Comparison of ENCODE assay signal across 8 cellular contexts in the genomic region with DNA sequence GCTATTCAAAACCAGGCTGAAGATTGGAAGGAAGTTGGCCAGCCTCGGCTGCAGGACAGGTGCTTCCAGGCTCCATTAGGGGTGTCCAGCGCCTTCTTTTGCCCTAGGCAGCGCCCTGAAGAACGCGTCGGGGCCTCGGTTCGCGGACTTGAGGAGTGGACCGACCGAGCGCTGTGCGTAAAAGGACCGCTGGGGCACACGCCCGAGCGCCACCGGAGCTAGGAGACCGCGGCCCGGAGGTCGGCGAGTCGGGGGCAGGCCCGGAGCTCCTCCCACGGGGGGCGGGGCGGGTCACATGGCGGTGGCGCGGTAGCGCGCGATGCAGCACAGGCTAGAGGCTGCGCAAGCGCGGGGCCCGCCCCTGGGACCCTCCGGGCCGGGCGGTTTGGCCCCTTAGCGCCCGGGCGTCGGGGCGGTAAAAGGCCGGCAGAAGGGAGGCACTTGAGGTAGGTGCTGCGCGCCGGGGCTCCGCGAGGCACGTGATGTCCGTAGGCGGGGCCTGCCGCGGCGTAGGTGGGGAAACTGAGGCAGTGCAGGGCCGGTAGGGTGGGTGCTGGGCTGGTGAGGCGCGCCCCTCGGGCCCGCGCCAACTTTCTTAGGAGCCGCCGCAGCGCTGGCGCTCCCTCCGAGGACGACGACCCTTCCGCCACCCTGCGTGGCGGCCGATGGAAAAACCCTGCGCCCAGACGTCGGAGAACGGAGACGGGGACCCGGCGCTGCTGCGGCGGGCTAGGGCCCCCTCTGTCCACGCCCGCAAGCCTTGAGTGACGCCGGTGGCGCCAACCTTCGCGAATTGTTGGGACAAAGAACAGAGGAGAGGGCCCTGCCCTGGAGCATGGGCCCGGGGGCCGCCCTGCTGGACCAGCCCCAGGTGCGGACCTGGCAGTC. TPM values are rescaled to one million over a fixed set of nuclear protein-coding genes. Genes with fewer than 3 reads are reported as not detected.
DNase-seq lines count a peak whose midpoint lies in the region; ATAC-seq, FAIRE-seq and TF ChIP-seq lines count a peak whose summit lies in the region.

A gene with protein sequence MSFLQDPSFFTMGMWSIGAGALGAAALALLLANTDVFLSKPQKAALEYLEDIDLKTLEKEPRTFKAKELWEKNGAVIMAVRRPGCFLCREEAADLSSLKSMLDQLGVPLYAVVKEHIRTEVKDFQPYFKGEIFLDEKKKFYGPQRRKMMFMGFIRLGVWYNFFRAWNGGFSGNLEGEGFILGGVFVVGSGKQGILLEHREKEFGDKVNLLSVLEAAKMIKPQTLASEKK (plus strand): TSS at position 354 of the 888 bp plus-strand sequence. CDS start 11,917 bp downstream, outside the sequence.

- in situ Hi-C loops in T47D (cut with HindIII; ENCODE audit: low pct_unique_long_range_greater_than_20kb, low sequenced_read_pairs), result no loop called here

- H3K9me3 Mint-ChIP-seq in HFFc6 (no peaks in the 10 kb centered on the region; the same call in 1 of the 2 replicates), immature natural killer cell (no peaks in the 10 kb centered on the region)

- H4K20me1 ChIP-seq in PC-3 (ENCODE audit: low read length), result no peaks in the 10 kb centered on the region

- no peak within 1 kb of the TSS for H3K4me2 ChIP-seq in PC-3 (ENCODE audit: low read length)

- H3K9me2 ChIP-seq in PC-3 (replicated peaks; ENCODE audit: low read length), result no peaks in the 10 kb centered on the region

- H3K36me3 Mint-ChIP-seq in HFFc6 (ENCODE audit: low read depth) (peaks cover 5% of the 10 kb centered on the region; the same call in 1 of the 2 replicates), immature natural killer cell (no peaks in the 10 kb centered on the region)

- H3F3A ChIP-seq in PC-3 (ENCODE audit: low read length, unreplicated experiment), result no peaks in the 10 kb centered on the region

- H3K9me3 ChIP-seq in WERI-Rb-1 (ENCODE audit: severe bottlenecking) (no peaks in the 10 kb centered on the region), spleen (no peaks in the 10 kb centered on the region), PC-3 (ENCODE audit: low read length) (no peaks in the 10 kb centered on the region)

- peak within 1 kb of the TSS; percentile 70 for H3K4me3 ChIP-seq in WERI-Rb-1 (ENCODE audit: low read depth, low read length)
- peak within 1 kb of the TSS; percentile 62 to 92 (median 76) for H3K4me3 ChIP-seq in spleen
- H3K4me3 ChIP-seq in PC-3 (ENCODE audit: low read length), result no peak within 1 kb of the TSS

- peak within 1 kb of the TSS; percentile 92 for H3K27ac ChIP-seq in WERI-Rb-1
- H3K27ac ChIP-seq in spleen, result peak within 1 kb of the TSS in 5 of 8 donors; percentile 29 to 68 (median 54)
- H3K27ac ChIP-seq in PC-3 (ENCODE audit: low read length), result no peak within 1 kb of the TSS

- peaks cover 29% of the 10 kb centered on the region for H3K36me3 ChIP-seq in WERI-Rb-1
- H3K36me3 ChIP-seq in spleen, result no peaks in the 10 kb centered on the region
- H3K36me3 ChIP-seq in PC-3 (ENCODE audit: low read depth, low read length), result no peaks in the 10 kb centered on the region

- FAIRE-seq in GM12892 (lab: Jason Lieb, UNC), result peak; percentile 89

- H3K27ac Mint-ChIP-seq in HFFc6 (no peak within 1 kb of the TSS), immature natural killer cell (peak within 1 kb of the TSS in 3 of 6 donors; percentile 72 to 82 (median 79))

- CTCF ChIA-PET in PC-3 (lab: Charles Lee), result no interaction called here

- DNase-seq in GM12892 (ENCODE audit: insufficient read length) (peak; percentile 94), HFFc6 (no peak), NCI-H1105 (lab: John Stamatoyannopoulos, UW) (peak; percentile 81), WERI-Rb-1 (peak; percentile 96), T47D (ENCODE audit: low read depth in 1 of 2, low spot score in 1 of 2) (peak; percentile 85 to 97), immature natural killer cell (peak; percentile 72 to 78 (median 73)), spleen (peak; percentile 95), PC-3 (no peak)

- no peak within 1 kb of the TSS for H2AFZ ChIP-seq in PC-3 (ENCODE audit: low read length)

- no peaks in the 10 kb centered on the region for H3K79me2 ChIP-seq in PC-3 (ENCODE audit: low read length)

- no TSS peak for BruUV-seq in PC-3 (replicated peaks; lab: Mats Ljungman, UMichigan)

- TF ChIP-seq CTCF in HFFc6 (IDR thresholded peaks at IDR 0.05) (no peak), WERI-Rb-1 (IDR thresholded peaks at IDR 0.05; ENCODE audit: low read depth, low read length) (no peak), spleen (IDR thresholded peaks at IDR 0.05 in 8 of 11, conservative IDR thresholded peaks at IDR 0.05 in 3 of 11) (peak in 1 of 11 experiments; percentile 12), PC-3 (conservative IDR thresholded peaks at IDR 0.05; ENCODE audit: low read depth, low read length) (no peak)

- H3K27me3 Mint-ChIP-seq in HFFc6 (ENCODE audit: insufficient read depth) (peaks cover 25% of the 10 kb centered on the region), immature natural killer cell (ENCODE audit: low read depth in 3 of 3) (peaks cover 4 to 5% (median 5%) of the 10 kb centered on the region in 3 donors)

- no peak within 1 kb of the TSS for H3K9ac ChIP-seq in PC-3 (ENCODE audit: low read length)

- H3K4me3 Mint-ChIP-seq in HFFc6 (peak within 1 kb of the TSS; percentile 72), immature natural killer cell (peak within 1 kb of the TSS; percentile 88 to 96 (median 92))

- WGBS in spleen, 5 donors, result 1 to 3% (median 1%) methylated on average over 39 to 94 of the region's 94 CpGs

- TF ChIP-seq POLR2A in GM12892 (IDR thresholded peaks at IDR 0.05; ENCODE audit: low read depth, low read length), result peak; percentile 52; the same call in 1 of the 2 replicates
- TF ChIP-seq POLR2A in spleen (IDR thresholded peaks at IDR 0.05), result no peak

- ATAC-seq in PC-3, result no peak

- POLR2A ChIA-PET in PC-3 (lab: Charles Lee; ENCODE audit: unreplicated experiment), result no interaction called here

- H3K27me3 ChIP-seq in WERI-Rb-1 (ENCODE audit: insufficient read depth, low read depth, severe bottlenecking) (no peaks in the 10 kb centered on the region), spleen (replicated peaks in 1 of 7) (peaks cover 0 to 23% (median 3%) of the 10 kb centered on the region in 7 donors), PC-3 (ENCODE audit: low read length) (no peaks in the 10 kb centered on the region)

- H3K4me1 ChIP-seq in spleen (peaks cover 0 to 48% (median 23%) of the 10 kb centered on the region in 6 donors), PC-3 (ENCODE audit: insufficient read depth, low read length) (no peaks in the 10 kb centered on the region)

- H3K4me1 Mint-ChIP-seq in HFFc6 (ENCODE audit: low read depth), result peaks cover 20% of the 10 kb centered on the region
- peaks cover 8 to 16% of the 10 kb centered on the region in 2 donors for H3K4me1 Mint-ChIP-seq in immature natural killer cell

- intact Hi-C loops in spleen (cut with DNase I; ENCODE audit: low total_unique reads) (no loop called here), PC-3 (cut with micrococcal nuclease) (no loop called here)

RNA-seq across cellular contexts. Expression of the gene that starts here (rescaled TPM):
- polyA plus RNA-seq in GM12892 (2012; ENCODE audit: missing spikeins), result 25.5 TPM
- under 1 TPM in 3 of 6 experiments, not detected in 3; 0.15 to 0.52 (median 0.28) TPM for total RNA-seq in HFFc6 (2021; fragmentation: NEBNext Ultra II Directional; extraction: Animal tissue kit (Norgen Biotek cat#: 25700))
- polyA plus RNA-seq in immature natural killer cell, result 1 to 10 TPM; 3.9 to 6.3 (median 4.3) TPM
- total RNA-seq in spleen, result 10 to 100 TPM; 12.7 to 20.7 (median 16.9) TPM
- polyA plus RNA-seq in spleen, result 10 to 100 TPM; 12.4 to 19.0 (median 14.3) TPM
- total RNA-seq in PC-3 (2014; rRNA removed), result not detected in 2 replicates

Comparison
In these comparisons a context has a peak if more than half of its experiments do, and no peak if none do; other contexts are left out.
1. RNA of the gene that starts here (total RNA-seq): 12.7 to 20.7 TPM in spleen; 0.15 to 0.52 TPM in HFFc6 and not detected in PC-3; every median in the first group is over 4 times any median in the second.
2. DNase-seq: peak in GM12892 (single experiment), NCI-H1105 (single experiment), WERI-Rb-1 (single experiment), T47D (2 of 2), immature natural killer cell (3 of 3) and spleen (single experiment); none in HFFc6 (single experiment) and PC-3 (single experiment).